16 cellular contexts compared by ENCODE assay signal in the genomic region with DNA sequence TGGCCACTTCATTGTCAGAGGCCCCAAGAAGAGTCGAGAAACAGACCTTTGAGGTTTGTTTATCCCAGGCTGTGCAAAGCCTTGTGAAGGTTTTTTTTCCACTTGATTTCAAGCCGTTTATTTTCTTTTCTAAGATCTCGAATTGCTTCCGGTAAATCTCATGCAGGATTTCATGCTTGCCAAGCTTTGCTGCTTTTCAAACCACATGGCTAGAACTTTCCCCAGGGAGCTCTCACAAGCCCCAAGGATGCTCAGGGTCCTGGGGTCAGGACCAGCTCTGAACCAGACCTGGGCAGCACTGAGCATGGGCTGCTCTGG. TPM values are rescaled to one million over a fixed set of nuclear protein-coding genes. Genes with fewer than 3 reads are reported as not detected.
DNase-seq lines count a peak whose midpoint lies in the region; ATAC-seq and TF ChIP-seq lines count a peak whose summit lies in the region.
"Had no signal": no experiment of that assay in that cellular context is flagged by ENCODE, and none has a peak within 500 bp of the region (broad histone marks: within the 10 kb centered on the region; RNA-seq: fewer than 3 reads in every experiment).

No MANE protein-coding gene starts in this region.

- no peak for TF ChIP-seq POLR2A in esophagus muscularis mucosa (IDR thresholded peaks at IDR 0.05; ENCODE audit: low read depth)

- H3K27ac ChIP-seq in esophagus muscularis mucosa (replicated peaks in 1 of 4) (peak overlapping the region in 3 of 4 donors; percentile 31 to 69 (median 31)), urinary bladder (ENCODE audit: low read depth) (peak overlapping the region; percentile 23)
- H3K27ac ChIP-seq: parathyroid adenoma had no signal

- H3K4me3 ChIP-seq in esophagus muscularis mucosa (no peak overlapping the region), urinary bladder (ENCODE audit: low read depth, low read length) (no peak overlapping the region)
- H3K4me3 ChIP-seq: mucosa of descending colon had no signal

- peak overlapping the region; percentile 36 for H3K27ac Mint-ChIP-seq in nephron progenitor cell
- H3K27ac Mint-ChIP-seq: activated naive CD4-positive, alpha-beta T cell treated with anti-CD3 and anti-CD28 coated beads for 36 hours; T-helper 2 cell treated with Interferon-gamma antibody and Interleukin-4, amounts not matched to agents 5 μg/mL and 100 μg/mL, for 36 hours had no signal

- peaks cover 0 to 33% (median 16%) of the 10 kb centered on the region in 4 donors for H3K36me3 ChIP-seq in esophagus muscularis mucosa
- no peaks in the 10 kb centered on the region for H3K36me3 ChIP-seq in urinary bladder (ENCODE audit: insufficient read depth)

- no peaks in the 10 kb centered on the region for H3K27me3 ChIP-seq in esophagus muscularis mucosa

- H3K36me3 Mint-ChIP-seq in nephron progenitor cell (ENCODE audit: low read depth) = no peaks in the 10 kb centered on the region

- no peaks in the 10 kb centered on the region for H3K9me3 Mint-ChIP-seq in nephron progenitor cell
- H3K9me3 Mint-ChIP-seq: activated naive CD4-positive, alpha-beta T cell treated with anti-CD3 and anti-CD28 coated beads for 36 hours; T-helper 2 cell treated with Interferon-gamma antibody and Interleukin-4, amounts not matched to agents 5 μg/mL and 100 μg/mL, for 36 hours had no signal

- ATAC-seq in HG03097 (IDR thresholded peaks at IDR 0.05; ENCODE audit: low FRiP score, unreplicated experiment) = no peak
- ATAC-seq in left lobe of liver = no peak
- ATAC-seq: mucosa of descending colon had no signal

- no peak overlapping the region for H3K4me3 Mint-ChIP-seq in nephron progenitor cell
- H3K4me3 Mint-ChIP-seq: activated naive CD4-positive, alpha-beta T cell treated with anti-CD3 and anti-CD28 coated beads for 36 hours; T-helper 2 cell treated with Interferon-gamma antibody and Interleukin-4, amounts not matched to agents 5 μg/mL and 100 μg/mL, for 36 hours had no signal

- peaks cover 7% of the 10 kb centered on the region for H3K27me3 Mint-ChIP-seq in nephron progenitor cell (ENCODE audit: low read depth, poor library complexity)

- no peaks in the 10 kb centered on the region for H3K9me3 ChIP-seq in esophagus muscularis mucosa
- H3K9me3 ChIP-seq: mucosa of descending colon had no signal

- DNase-seq in RPMI7951 (ENCODE audit: low read depth) (peak; percentile 27), esophagus muscularis mucosa (ENCODE audit: extremely low spot score) (no peak), nephron progenitor cell (no peak), left lobe of liver (ENCODE audit: low spot score) (no peak)
- no peak for DNase-seq in stimulated activated naive CD4-positive, alpha-beta T cell (lab: John Stamatoyannopoulos, UW)
- DNase-seq: activated CD8-positive, alpha-beta memory T cell treated with anti-CD3 and anti-CD28 coated beads, Interleukin-2, amount 50 U/mL, for 4 hours; activated naive CD4-positive, alpha-beta T cell treated with anti-CD3 and anti-CD28 coated beads for 36 hours; central memory CD4-positive, alpha-beta T cell; GOT3; mucosa of descending colon; NCI-H1417 treated with DMSO at 0.1 percent for 48 hours; SIG-M5 had no signal

- H3K4me1 ChIP-seq in esophagus muscularis mucosa (peaks cover 49 to 84% (median 71%) of the 10 kb centered on the region in 4 donors), urinary bladder (ENCODE audit: insufficient read depth) (no peaks in the 10 kb centered on the region)
- H3K4me1 ChIP-seq: parathyroid adenoma had no signal

- intact Hi-C loops in esophagus muscularis mucosa (cut with DNase I) = no loop called here

- TF ChIP-seq EP300 in esophagus muscularis mucosa (IDR thresholded peaks at IDR 0.05) = no peak

- WGBS in esophagus muscularis mucosa = 31% methylated on average over 4 of the region's 4 CpGs
- WGBS in urinary bladder = 23% methylated on average over 4 of the region's 4 CpGs

- TF ChIP-seq CTCF in esophagus muscularis mucosa (IDR thresholded peaks at IDR 0.05) (no peak), nephron progenitor cell (IDR thresholded peaks at IDR 0.05) (no peak)

- H3K4me1 Mint-ChIP-seq in nephron progenitor cell = peaks cover 48% of the 10 kb centered on the region

RNA-seq across cellular contexts. Expression of gene AQP1, which starts 48.0 kb away (rescaled TPM):
- total RNA-seq in RPMI7951 (2014; rRNA removed; shearing (Covaris generic)) = 68.7 and 70.4 TPM in 2 replicates
- total RNA-seq in esophagus muscularis mucosa (100 to 1,000 TPM; 362 to 578 (median 513) TPM), urinary bladder (70.9 TPM), left lobe of liver (16.6 TPM)
- 394 TPM for polyA plus RNA-seq in urinary bladder
